In the genomic region with DNA sequence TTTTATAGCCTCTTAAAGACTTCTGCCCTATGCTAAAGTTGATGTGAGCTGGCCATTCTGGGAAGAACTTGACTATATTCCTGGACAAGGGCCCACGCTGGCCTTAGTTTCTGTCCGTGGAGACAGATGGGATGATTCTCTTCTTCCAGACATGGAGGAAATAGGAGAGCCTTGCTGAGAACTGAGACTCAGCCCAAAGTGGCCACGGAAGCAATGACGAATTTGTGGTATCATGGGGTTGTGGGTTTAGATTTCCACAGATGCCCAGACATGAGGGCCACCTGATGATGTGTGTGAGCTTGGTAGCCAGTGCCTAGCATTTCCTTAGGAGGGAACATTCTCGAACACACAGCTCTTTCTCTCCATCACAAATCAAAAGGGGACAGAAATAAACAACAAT, we compare ENCODE assay signal across 14 cellular contexts.
"Had no signal": no experiment of that assay in that cellular context is flagged by ENCODE, and none has a peak within 500 bp of the region (broad histone marks: within the 10 kb centered on the region; RNA-seq: fewer than 3 reads in every experiment).

No MANE protein-coding gene starts in this region.

- H3K4me3 ChIP-seq: dorsolateral prefrontal cortex, esophagus muscularis mucosa, suprapubic skin, upper lobe of right lung had no signal

- FAIRE-seq: endometrium, islet of Langerhans had no signal

- ATAC-seq: activated CD4-positive, CD25-positive, alpha-beta regulatory T cell treated with anti-CD3 and anti-CD28 coated beads, Interleukin-2, amount 50 U/mL, for 24 hours; upper lobe of right lung had no signal

- H3K27me3 ChIP-seq: esophagus muscularis mucosa, upper lobe of right lung had no signal

- H3K4me1 ChIP-seq: foreskin keratinocyte, suprapubic skin, upper lobe of right lung had no signal

- H3K36me3 ChIP-seq: esophagus muscularis mucosa, suprapubic skin, upper lobe of right lung had no signal

- DNase-seq: activated CD4-positive, alpha-beta T cell treated with anti-CD3 and anti-CD28 coated beads, Interleukin-2, amount 50 U/mL, for 4 hours; activated effector memory CD4-positive, alpha-beta T cell treated with Interleukin-2 at 50 U/mL for 16 hours; activated T-cell treated with anti-CD3 and anti-CD28 coated beads, Interleukin-2, amount 50 U/mL, for 24 hours; dorsolateral prefrontal cortex; nephron progenitor cell; stimulated activated CD4-positive, alpha-beta T cell treated with anti-CD3 and anti-CD28 coated beads, Interleukin-2, amount 100 ng/mL, for 24 hours; stimulated activated naive CD4-positive, alpha-beta T cell treated with Interleukin-2 at 50 U/mL for 16 hours; upper lobe of right lung had no signal

- H3K27ac ChIP-seq: dorsolateral prefrontal cortex, esophagus muscularis mucosa, foreskin keratinocyte, suprapubic skin, upper lobe of right lung had no signal

- H3K9me3 ChIP-seq: esophagus muscularis mucosa, suprapubic skin, upper lobe of right lung had no signal
